19 cellular contexts compared by ENCODE assay signal in the genomic region with DNA sequence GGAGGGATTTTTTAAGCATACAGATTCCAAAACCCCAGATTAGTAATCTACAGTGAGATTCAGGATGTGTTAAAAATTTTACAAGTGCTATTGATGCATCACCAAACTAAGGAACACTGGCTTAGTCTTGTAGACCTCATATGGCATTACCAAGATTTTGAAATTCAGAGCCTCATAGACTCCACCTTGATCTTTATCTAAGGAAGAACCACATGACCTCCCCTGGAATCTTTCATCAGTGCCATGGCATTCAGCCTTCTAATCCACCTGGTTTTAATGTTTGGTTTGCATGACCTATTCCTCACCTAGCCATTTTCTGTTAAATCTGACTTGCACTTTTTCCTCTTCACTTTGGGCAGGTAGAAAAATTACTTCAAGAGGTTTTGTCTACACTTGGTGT.
DNase-seq lines count a peak whose midpoint lies in the region; ATAC-seq and TF ChIP-seq lines count a peak whose summit lies in the region.
"Had no signal": no experiment of that assay in that cellular context is flagged by ENCODE, and none has a peak within 500 bp of the region (broad histone marks: within the 10 kb centered on the region; RNA-seq: fewer than 3 reads in every experiment).

No MANE protein-coding gene starts in this region.

- H3K79me2 ChIP-seq in PC-3 (ENCODE audit: low read length) = no peaks in the 10 kb centered on the region

- H3K9me2 ChIP-seq in PC-3 (replicated peaks; ENCODE audit: low read length) = no peaks in the 10 kb centered on the region

- no peaks in the 10 kb centered on the region for H3K9me3 ChIP-seq in PC-3 (ENCODE audit: low read length)
- H3K9me3 ChIP-seq: BE2C, BLaER1 had no signal

- H3K9ac ChIP-seq in PC-3 (ENCODE audit: low read length) = no peak overlapping the region
- H3K9ac ChIP-seq: BLaER1 had no signal

- POLR2A ChIA-PET in PC-3 (lab: Charles Lee; ENCODE audit: unreplicated experiment) = no interaction called here

- in situ Hi-C loops in Caki2 (cut with HindIII; ENCODE audit: low pct_unique_long_range_greater_than_20kb, low sequenced_read_pairs) = no loop called here

- CTCF ChIA-PET in PC-3 (lab: Charles Lee) = no interaction called here

- peaks cover 12% of the 10 kb centered on the region for H3K9me3 Mint-ChIP-seq in glutamatergic neuron (ENCODE audit: unreplicated experiment)

- H3K4me3 Mint-ChIP-seq in glutamatergic neuron (ENCODE audit: unreplicated experiment) = no peak overlapping the region
- H3K4me3 Mint-ChIP-seq: CD14-positive monocyte; CD4-positive, alpha-beta memory T cell; CD4-positive, CD25-positive, alpha-beta regulatory T cell; CD8-positive, alpha-beta memory T cell had no signal

- DNase-seq in Caki2 (ENCODE audit: low read depth) (peak; percentile 16), PC-3 (peak; percentile 55), glutamatergic neuron (no peak), globus pallidus (ENCODE audit: low spot score) (no peak), SIG-M5 treated with dmso at 0.1 percent for 504 hours (lab: John Stamatoyannopoulos, UW; ENCODE audit: unreplicated experiment) (no peak), NK-92 (lab: John Stamatoyannopoulos, UW; ENCODE audit: unreplicated experiment) (no peak)
- DNase-seq: ACHN; BE2C; C1 segment of cervical spinal cord; Calu3; CD4-positive, alpha-beta memory T cell; CD4-positive, CD25-positive, alpha-beta regulatory T cell; CD8-positive, alpha-beta memory T cell; COR-L47; DMS79 treated with DMSO at 0.1 percent for 48 hours; GF-D8 had no signal

- H3F3A ChIP-seq in PC-3 (ENCODE audit: low read length, unreplicated experiment) = no peaks in the 10 kb centered on the region

- H3K27me3 Mint-ChIP-seq in glutamatergic neuron (ENCODE audit: unreplicated experiment) = peaks cover 8% of the 10 kb centered on the region
- H3K27me3 Mint-ChIP-seq: CD4-positive, alpha-beta memory T cell; CD8-positive, alpha-beta memory T cell had no signal

- peaks cover 24% of the 10 kb centered on the region for H3K4me1 Mint-ChIP-seq in glutamatergic neuron (ENCODE audit: low read depth, unreplicated experiment)
- H3K4me1 Mint-ChIP-seq: CD14-positive monocyte; CD4-positive, CD25-positive, alpha-beta regulatory T cell; CD8-positive, alpha-beta memory T cell had no signal

- H3K27me3 ChIP-seq in PC-3 (ENCODE audit: low read length) = no peaks in the 10 kb centered on the region
- H3K27me3 ChIP-seq: BE2C, BLaER1 had no signal

- BruUV-seq in PC-3 (replicated peaks; lab: Mats Ljungman, UMichigan) = no TSS peak

- H3K36me3 Mint-ChIP-seq in glutamatergic neuron (ENCODE audit: unreplicated experiment) = no peaks in the 10 kb centered on the region
- H3K36me3 Mint-ChIP-seq: CD14-positive monocyte; CD4-positive, alpha-beta memory T cell; CD4-positive, CD25-positive, alpha-beta regulatory T cell; CD8-positive, alpha-beta memory T cell had no signal

- H3K27ac Mint-ChIP-seq in glutamatergic neuron (ENCODE audit: unreplicated experiment) = peak overlapping the region; percentile 53
- H3K27ac Mint-ChIP-seq: CD14-positive monocyte; CD4-positive, alpha-beta memory T cell; CD4-positive, CD25-positive, alpha-beta regulatory T cell; CD8-positive, alpha-beta memory T cell had no signal

- ATAC-seq in PC-3 = no peak

- H3K4me1 ChIP-seq in PC-3 (ENCODE audit: insufficient read depth, low read length) = no peaks in the 10 kb centered on the region; the same call in 1 of the 2 replicates
- H3K4me1 ChIP-seq: BLaER1 had no signal

- H3K4me2 ChIP-seq in PC-3 (ENCODE audit: low read length) = no peak overlapping the region
- H3K4me2 ChIP-seq: BLaER1 had no signal

- TF ChIP-seq CTCF in PC-3 (conservative IDR thresholded peaks at IDR 0.05; ENCODE audit: low read depth, low read length) (no peak), glutamatergic neuron (IDR thresholded peaks at IDR 0.05; ENCODE audit: partially characterized antibody, unreplicated experiment) (no peak)

- no peak overlapping the region for H3K27ac ChIP-seq in PC-3 (ENCODE audit: low read length)
- H3K27ac ChIP-seq: 22Rv1, BLaER1 had no signal

- H2AFZ ChIP-seq in PC-3 (ENCODE audit: low read length) = no peak overlapping the region

- no peak overlapping the region for H3K4me3 ChIP-seq in PC-3 (ENCODE audit: low read length)
- H3K4me3 ChIP-seq: BLaER1 had no signal

- H4K20me1 ChIP-seq in PC-3 (ENCODE audit: low read length) = no peaks in the 10 kb centered on the region
- H4K20me1 ChIP-seq: BLaER1 had no signal

- intact Hi-C loops in PC-3 (cut with micrococcal nuclease) = no loop called here

- no peaks in the 10 kb centered on the region for H3K36me3 ChIP-seq in PC-3 (ENCODE audit: low read depth, low read length)
- H3K36me3 ChIP-seq: BE2C, BLaER1 had no signal

Comparison
In these comparisons a context has a peak if more than half of its experiments do, and no peak if none do; other contexts are left out.
1. DNase-seq: peak in Caki2 (single experiment) and PC-3 (single experiment); none in glutamatergic neuron (single experiment), globus pallidus (single experiment), SIG-M5 treated with dmso at 0.1 percent for 504 hours (single experiment) and NK-92 (single experiment).